In genomic region chr12:15819644-15820437, GRCh38 we compare ENCODE assay signal across 1 cellular context.
A peak's percentile ranks its signal among the peaks of the same experiment; 100 is the strongest.
TF ChIP-seq lines count a peak whose summit lies in the region.

No MANE protein-coding gene starts in this region.

TF ChIP-seq in GM12878, 131 proteins besides CTCF, POLR2A, EP300 and RAD21 (continued from another document):
- TF ChIP-seq NR2F1 (conservative IDR thresholded peaks at IDR 0.05) = peak; percentile 38; the same call in 1 of the 2 replicates
